8 cellular contexts compared by ENCODE assay signal in the genomic region with DNA sequence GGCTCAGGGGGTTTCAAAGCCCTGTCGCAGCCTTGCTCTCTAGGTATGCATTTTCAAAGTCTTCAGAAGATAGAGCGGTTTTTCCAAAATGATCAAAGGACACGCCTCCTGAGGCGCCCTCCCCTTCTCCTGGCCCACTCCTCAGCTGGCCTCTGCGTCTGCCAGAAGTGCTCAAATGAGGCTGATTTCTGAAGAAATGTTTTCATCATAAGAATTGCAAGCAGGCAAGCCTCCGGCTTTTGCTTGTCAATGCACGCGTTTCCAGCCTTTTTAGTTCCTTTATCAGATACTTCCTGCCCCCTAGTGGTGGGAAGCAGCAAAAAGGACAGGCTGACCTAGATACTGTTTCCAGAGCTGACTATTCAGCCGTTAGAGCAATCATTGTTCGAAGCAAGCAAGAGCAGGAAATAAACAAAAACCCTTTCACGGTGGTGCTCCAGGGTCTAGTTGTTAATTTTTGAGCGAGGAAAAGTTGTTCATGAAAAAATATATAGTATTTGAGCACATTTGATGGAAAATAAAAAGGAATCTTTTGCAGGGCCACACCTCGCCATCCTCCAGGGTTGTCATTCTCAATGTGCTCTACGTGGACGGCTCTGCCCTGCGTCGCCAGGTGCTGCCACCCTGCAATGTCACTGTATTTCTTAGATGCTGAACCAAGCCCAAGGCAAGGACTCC.
A peak's percentile ranks its signal among the peaks of the same experiment; 100 is the strongest.
DNase-seq lines count a peak whose midpoint lies in the region; ATAC-seq, FAIRE-seq and TF ChIP-seq lines count a peak whose summit lies in the region.

No MANE protein-coding gene starts in this region.

- H3K27me3 ChIP-seq in keratinocyte (ENCODE audit: control insufficient read depth, extremely low read depth, insufficient read depth, low read length), result no peaks in the 10 kb centered on the region

- peak; percentile 90 for DNase-seq in AG20443 (ENCODE audit: low spot score)
- peak; percentile 92 for DNase-seq in NCI-H345 (lab: John Stamatoyannopoulos, UW)
- peak; percentile 75 for DNase-seq in activated CD4-positive, CD25-positive, alpha-beta regulatory T cell treated with anti-CD3 and anti-CD28 coated beads, Interleukin-2, amount 50 U/mL, for 16 hours (ENCODE audit: low read depth, low spot score)
- DNase-seq in central memory CD8-positive, alpha-beta T cell (ENCODE audit: low spot score in 2 of 2), result peak; percentile 65 to 80
- peak; percentile 32 for DNase-seq in keratinocyte (ENCODE audit: low read depth, low spot score)
- peak; percentile 54 to 75 (median 65) for DNase-seq in stimulated activated CD4-positive, alpha-beta T cell treated with anti-CD3 and anti-CD28 coated beads, Interleukin-1b, Interleukin-23, amount 100 ng/mL, for 24 hours (ENCODE audit: low read depth in 4 of 4, low spot score in 1 of 4)

- no peaks in the 10 kb centered on the region for H3K27me3 Mint-ChIP-seq in central memory CD8-positive, alpha-beta T cell

- H3K36me3 ChIP-seq in keratinocyte (ENCODE audit: control insufficient read depth in 2 of 2, extremely low read depth in 1 of 2, insufficient read depth in 2 of 2, low read length in 2 of 2), result no peaks in the 10 kb centered on the region

- H4K20me1 ChIP-seq in keratinocyte (ENCODE audit: control insufficient read depth, extremely low read depth, insufficient read depth, low read length), result no peaks in the 10 kb centered on the region

- peaks cover 3% of the 10 kb centered on the region for H3K36me3 Mint-ChIP-seq in central memory CD8-positive, alpha-beta T cell (ENCODE audit: insufficient read depth)

- FAIRE-seq in keratinocyte (lab: Jason Lieb, UNC), result peak; percentile 83

- no peaks in the 10 kb centered on the region for H3K79me2 ChIP-seq in keratinocyte (ENCODE audit: control insufficient read depth, insufficient read depth, low read length)

- H3K4me3 ChIP-seq in keratinocyte (ENCODE audit: control insufficient read depth in 2 of 3, extremely low read depth in 1 of 3, insufficient read depth in 2 of 3, low read depth in 1 of 3, low read length in 3 of 3), result peak overlapping the region in 2 of 3 experiments; percentile 32 to 36

- no peaks in the 10 kb centered on the region for H3K9me1 ChIP-seq in keratinocyte (ENCODE audit: control insufficient read depth, extremely low read depth, insufficient read depth, low read length)

- peak overlapping the region; percentile 89 for H3K27ac Mint-ChIP-seq in central memory CD8-positive, alpha-beta T cell (ENCODE audit: low read depth)

- TF ChIP-seq CTCF in keratinocyte (optimal IDR thresholded peaks at IDR 0.05 in 1 of 3, IDR thresholded peaks at IDR 0.05 in 1 of 3, conservative IDR thresholded peaks at IDR 0.05 in 1 of 3; ENCODE audit: extremely low read depth in 1 of 3, insufficient read depth in 2 of 3, low read length in 3 of 3), result peak; percentile 74 to 90 (median 82)

- H3K9me3 ChIP-seq in keratinocyte (ENCODE audit: control insufficient read depth, low read depth, low read length), result no peaks in the 10 kb centered on the region

- no peaks in the 10 kb centered on the region for H3K9me3 Mint-ChIP-seq in central memory CD8-positive, alpha-beta T cell

- dilution Hi-C loops in keratinocyte (cut with MboI; ENCODE audit: extremely low pct_ligation_motif_present, low sequenced_read_pairs), result no loop called here

- H3K4me2 ChIP-seq in keratinocyte (ENCODE audit: control insufficient read depth, extremely low read depth, insufficient read depth, low read depth, low read length), result peak overlapping the region; percentile 78

- H3K9ac ChIP-seq in keratinocyte (ENCODE audit: control insufficient read depth, extremely low read depth, insufficient read depth, low read length), result no peak overlapping the region

- H3K4me3 Mint-ChIP-seq in central memory CD8-positive, alpha-beta T cell, result peak overlapping the region; percentile 49

- H3K4me1 Mint-ChIP-seq in central memory CD8-positive, alpha-beta T cell, result peaks cover 35% of the 10 kb centered on the region

- H2AFZ ChIP-seq in keratinocyte (ENCODE audit: control insufficient read depth, low read length), result peak overlapping the region; percentile 68

- ATAC-seq in GM19023 (IDR thresholded peaks at IDR 0.05; ENCODE audit: unreplicated experiment) (peak; percentile 96), HG03342 (IDR thresholded peaks at IDR 0.05; ENCODE audit: unreplicated experiment) (peak; percentile 95)
- peak; percentile 82 for ATAC-seq in central memory CD8-positive, alpha-beta T cell (replicated peaks; ENCODE audit: extremely low read depth, poor library complexity, severe bottlenecking)

- H3K4me1 ChIP-seq in keratinocyte (ENCODE audit: control insufficient read depth, extremely low read depth, insufficient read depth, low read length), result peaks cover 12% of the 10 kb centered on the region

- H3K27ac ChIP-seq in keratinocyte (ENCODE audit: control insufficient read depth, insufficient read depth, low read length), result no peak overlapping the region

Comparison
In these comparisons a context has a peak if more than half of its experiments do, and no peak if none do; other contexts are left out.
1. DNase-seq: peak in every context shown above with its lines; median percentile 92 in NCI-H345; 90 in AG20443; 75 in activated CD4-positive, CD25-positive, alpha-beta regulatory T cell treated with anti-CD3 and anti-CD28 coated beads, Interleukin-2, amount 50 U/mL, for 16 hours; 72 in central memory CD8-positive, alpha-beta T cell; 65 in stimulated activated CD4-positive, alpha-beta T cell treated with anti-CD3 and anti-CD28 coated beads, Interleukin-1b, Interleukin-23, amount 100 ng/mL, for 24 hours; 32 in keratinocyte.